2 cellular contexts compared by ENCODE assay signal in genomic region chr11:82043316-82043715, GRCh38.
TF ChIP-seq lines count a peak whose summit lies in the region.

No MANE protein-coding gene starts in this region.

TF ChIP-seq in A549, 52 proteins besides CTCF, POLR2A, EP300 and RAD21 (continued from another document):
- TF ChIP-seq PBX3 (IDR thresholded peaks at IDR 0.05) (no peak), MAFK (IDR thresholded peaks at IDR 0.05; ENCODE audit: partially characterized antibody) (peak; percentile 46)

TF ChIP-seq in IMR-90, 13 proteins besides CTCF, POLR2A, EP300 and RAD21 (continued from another document):
- TF ChIP-seq, protein P1, sequence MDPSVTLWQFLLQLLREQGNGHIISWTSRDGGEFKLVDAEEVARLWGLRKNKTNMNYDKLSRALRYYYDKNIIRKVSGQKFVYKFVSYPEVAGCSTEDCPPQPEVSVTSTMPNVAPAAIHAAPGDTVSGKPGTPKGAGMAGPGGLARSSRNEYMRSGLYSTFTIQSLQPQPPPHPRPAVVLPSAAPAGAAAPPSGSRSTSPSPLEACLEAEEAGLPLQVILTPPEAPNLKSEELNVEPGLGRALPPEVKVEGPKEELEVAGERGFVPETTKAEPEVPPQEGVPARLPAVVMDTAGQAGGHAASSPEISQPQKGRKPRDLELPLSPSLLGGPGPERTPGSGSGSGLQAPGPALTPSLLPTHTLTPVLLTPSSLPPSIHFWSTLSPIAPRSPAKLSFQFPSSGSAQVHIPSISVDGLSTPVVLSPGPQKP (IDR thresholded peaks at IDR 0.05; ENCODE audit: borderline replicate concordance, low read depth, low read length) = no peak
